Comparison of ENCODE assay signal across 8 cellular contexts in the genomic region with DNA sequence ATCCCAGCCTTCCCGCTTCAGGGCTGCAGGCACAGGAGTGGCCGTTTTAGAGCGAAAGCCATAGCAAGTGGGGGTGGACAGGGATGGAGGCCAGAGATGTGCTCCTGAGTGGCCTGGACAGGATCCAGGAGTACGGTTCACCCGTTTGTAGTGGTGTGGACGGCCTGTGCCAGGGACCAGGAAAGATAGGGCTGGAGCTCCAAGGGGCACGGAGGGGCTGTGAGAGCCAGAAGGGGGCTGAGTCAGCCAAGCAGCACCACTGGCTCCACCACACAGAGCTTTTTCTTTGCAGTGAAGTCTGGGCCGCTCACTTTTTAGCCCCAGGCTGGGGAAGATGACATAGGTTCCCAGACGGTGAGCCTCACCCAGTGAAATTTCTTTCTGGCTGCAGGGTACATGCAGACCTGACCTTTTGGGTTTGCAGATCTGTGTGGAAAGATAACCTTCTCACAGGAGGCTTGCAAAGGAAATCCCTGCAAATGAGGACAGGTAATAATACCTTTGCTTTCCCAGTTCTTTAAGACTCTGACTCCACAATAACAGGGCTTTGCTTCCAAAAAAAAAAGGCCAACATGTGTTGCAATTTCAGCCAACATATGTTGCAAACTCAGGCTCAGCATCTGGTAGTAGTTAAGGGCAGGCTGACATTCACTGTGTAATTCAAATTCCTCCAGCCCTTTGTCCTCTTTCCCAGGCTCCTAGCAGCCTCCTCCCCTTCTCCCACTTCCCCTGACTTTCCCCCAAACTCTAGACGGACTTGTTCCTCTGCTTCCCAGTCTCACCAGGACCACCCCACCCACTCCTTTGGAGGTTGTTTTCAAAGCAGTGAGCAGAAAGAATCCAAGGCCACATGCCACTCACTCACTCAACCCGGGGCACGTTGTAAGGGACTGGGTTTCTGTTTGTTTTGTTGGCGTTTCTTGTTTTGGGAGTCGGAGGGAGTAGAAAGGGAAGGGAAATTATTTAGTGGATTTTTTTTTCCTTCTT. TPM values are rescaled to one million over a fixed set of nuclear protein-coding genes. Genes with fewer than 3 reads are reported as not detected.
DNase-seq lines count a peak whose midpoint lies in the region; ATAC-seq, FAIRE-seq and TF ChIP-seq lines count a peak whose summit lies in the region.

No MANE protein-coding gene starts in this region.

- FAIRE-seq in pancreas (lab: Jason Lieb, UNC) = no peak

- DNase-seq in DMS 273 treated with DMSO at 0.1 percent for 48 hours (lab: John Stamatoyannopoulos, UW) (peak; percentile 90), RWPE2 (ENCODE audit: low spot score) (peak; percentile 85), fibroblast of pulmonary artery (ENCODE audit: low read depth) (peak; percentile 98), pancreas (peak in 5 of 6 donors; percentile 31 to 72 (median 37)), NCI-H526 treated with DMSO at 0.1 percent for 48 hours (lab: John Stamatoyannopoulos, UW) (no peak), OCI-M2 (lab: John Stamatoyannopoulos, UW; ENCODE audit: unreplicated experiment) (no peak)
- no peak for DNase-seq in activated effector memory CD4-positive, alpha-beta T cell treated with Interleukin-2 at 50 U/mL for 16 hours

- intact Hi-C loops in pancreas (cut with DNase I) = no loop called here

- H3K9me3 ChIP-seq in RWPE2 (ENCODE audit: severe bottlenecking) (no peaks in the 10 kb centered on the region), pancreas (no peaks in the 10 kb centered on the region)

- H3K36me3 ChIP-seq in RWPE2 (ENCODE audit: low read depth) (no peaks in the 10 kb centered on the region), pancreas (no peaks in the 10 kb centered on the region)

- H3K27ac ChIP-seq in RWPE2 (ENCODE audit: poor library complexity, severe bottlenecking) = peak overlapping the region; percentile 99
- peak overlapping the region; percentile 13 to 78 (median 59) for H3K27ac ChIP-seq in pancreas

- H3K4me3 ChIP-seq in RWPE2 (ENCODE audit: severe bottlenecking) (no peak overlapping the region), fibroblast of pulmonary artery (replicated peaks; ENCODE audit: low read depth, low read length) (peak overlapping the region; percentile 15), pancreas (no peak overlapping the region)

- ATAC-seq in RWPE2 (ENCODE audit: low read depth) (peak; percentile 82), pancreas (peak; percentile 50 to 84 (median 80)), HG03175 (IDR thresholded peaks at IDR 0.05; ENCODE audit: unreplicated experiment) (no peak)

- 37 to 41% methylated on average over 14 of the region's 14 CpGs for WGBS in pancreas, 2 donors

- no peak for TF ChIP-seq CTCF in RWPE2 (IDR thresholded peaks at IDR 0.05; ENCODE audit: poor library complexity, severe bottlenecking)
- no peak for TF ChIP-seq CTCF in fibroblast of pulmonary artery (IDR thresholded peaks at IDR 0.05; ENCODE audit: low read length, missing control alignments)
- no peak for TF ChIP-seq CTCF in pancreas (IDR thresholded peaks at IDR 0.05)

- H3K27me3 ChIP-seq in RWPE2 (ENCODE audit: insufficient read depth, poor library complexity, severe bottlenecking) (no peaks in the 10 kb centered on the region), pancreas (no peaks in the 10 kb centered on the region)

- H3K4me1 ChIP-seq in RWPE2 (ENCODE audit: insufficient read depth, poor library complexity, severe bottlenecking) (peaks cover 48% of the 10 kb centered on the region), pancreas (peaks cover 13 to 35% (median 23%) of the 10 kb centered on the region in 3 donors)

RNA-seq across cellular contexts. Expression of a gene that starts 20.3 kb away (rescaled TPM):
- total RNA-seq in pancreas = 100 to 1,000 TPM in 3 of 6 donors, 10 to 100 TPM in 3; 57.8 to 162 (median 98.7) TPM
- polyA plus RNA-seq in pancreas = 100 to 1,000 TPM in 1 of 2 donors, 10 to 100 TPM in 1; 60.0 to 163 TPM

RNA-seq across cellular contexts. Expression of a gene that starts 59.2 kb away (rescaled TPM):
- 1 to 10 TPM in 1 of 6 donors, under 1 TPM in 3, not detected in 2; 0.25 to 3.5 (median 0.52) TPM for total RNA-seq in pancreas
- under 1 TPM; 0.23 to 0.54 TPM for polyA plus RNA-seq in pancreas

Comparison
In these comparisons a context has a peak if more than half of its experiments do, and no peak if none do; other contexts are left out.
1. DNase-seq: peak in DMS 273 treated with DMSO at 0.1 percent for 48 hours (single experiment), RWPE2 (single experiment), fibroblast of pulmonary artery (single experiment) and pancreas (5 of 6); none in NCI-H526 treated with DMSO at 0.1 percent for 48 hours (single experiment), activated effector memory CD4-positive, alpha-beta T cell treated with Interleukin-2 at 50 U/mL for 16 hours (single experiment) and OCI-M2 (single experiment).